In genomic region chr16:11542069-11542775, GRCh38 we compare ENCODE assay signal across 11 cellular contexts.
"Had no signal": no experiment of that assay in that cellular context is flagged by ENCODE, and none has a peak within 500 bp of the region (broad histone marks: within the 10 kb centered on the region; RNA-seq: fewer than 3 reads in every experiment).

No MANE protein-coding gene starts in this region.

- H3K9me3 ChIP-seq: transverse colon had no signal

- H3K9me3 Mint-ChIP-seq: activated T-cell treated with anti-CD3 and anti-CD28 coated beads, Interleukin-2, amount 50 U/mL, for 4 hours; stimulated activated effector memory CD8-positive, alpha-beta T cell treated with anti-CD3 and anti-CD28 coated beads, Interleukin-12 subunit alpha, Interleukin-12 subunit beta, amount 100 ng/mL, for 72 hours had no signal

- ATAC-seq: activated T-cell treated with anti-CD3 and anti-CD28 coated beads, Interleukin-2, amount 50 U/mL, for 4 hours; stimulated activated effector memory CD8-positive, alpha-beta T cell treated with anti-CD3 and anti-CD28 coated beads, Interleukin-12 subunit alpha, Interleukin-12 subunit beta, amount 100 ng/mL, for 72 hours had no signal

- DNase-seq: activated CD4-positive, alpha-beta T cell treated with anti-CD3 and anti-CD28 coated beads, Interleukin-2, amount 50 U/mL, for 4 hours; activated effector memory CD4-positive, alpha-beta T cell treated with anti-CD3 and anti-CD28 coated beads, Interleukin-2, amount 50 U/mL, for 16 hours; activated T-cell treated with anti-CD3 and anti-CD28 coated beads, Interleukin-2, amount 50 U/mL, for 4 hours; hypothalamus; posterior cingulate gyrus; SHP77 treated with DMSO at 0.1 percent for 48 hours; substantia nigra; T-helper 2 cell; transverse colon had no signal

- H3K27ac Mint-ChIP-seq: stimulated activated effector memory CD8-positive, alpha-beta T cell treated with anti-CD3 and anti-CD28 coated beads, Interleukin-12 subunit alpha, Interleukin-12 subunit beta, amount 100 ng/mL, for 72 hours had no signal

- H3K4me3 Mint-ChIP-seq: activated T-cell treated with anti-CD3 and anti-CD28 coated beads, Interleukin-2, amount 50 U/mL, for 4 hours; stimulated activated effector memory CD8-positive, alpha-beta T cell treated with anti-CD3 and anti-CD28 coated beads, Interleukin-12 subunit alpha, Interleukin-12 subunit beta, amount 100 ng/mL, for 72 hours had no signal

- H3K36me3 ChIP-seq: transverse colon had no signal

- H3K4me3 ChIP-seq: smooth muscle cell, transverse colon had no signal
